In genomic region chr20:31605902-31606677, GRCh38 we compare ENCODE assay signal across 1 cellular context.
TF ChIP-seq lines count a peak whose summit lies in the region.

No MANE protein-coding gene starts in this region.

TF ChIP-seq in A549, 52 proteins besides CTCF, POLR2A, EP300 and RAD21 (continued from another document):
- TF ChIP-seq ZFP36 (IDR thresholded peaks at IDR 0.05; ENCODE audit: borderline replicate concordance, partially characterized antibody) = no peak
